In the genomic region with DNA sequence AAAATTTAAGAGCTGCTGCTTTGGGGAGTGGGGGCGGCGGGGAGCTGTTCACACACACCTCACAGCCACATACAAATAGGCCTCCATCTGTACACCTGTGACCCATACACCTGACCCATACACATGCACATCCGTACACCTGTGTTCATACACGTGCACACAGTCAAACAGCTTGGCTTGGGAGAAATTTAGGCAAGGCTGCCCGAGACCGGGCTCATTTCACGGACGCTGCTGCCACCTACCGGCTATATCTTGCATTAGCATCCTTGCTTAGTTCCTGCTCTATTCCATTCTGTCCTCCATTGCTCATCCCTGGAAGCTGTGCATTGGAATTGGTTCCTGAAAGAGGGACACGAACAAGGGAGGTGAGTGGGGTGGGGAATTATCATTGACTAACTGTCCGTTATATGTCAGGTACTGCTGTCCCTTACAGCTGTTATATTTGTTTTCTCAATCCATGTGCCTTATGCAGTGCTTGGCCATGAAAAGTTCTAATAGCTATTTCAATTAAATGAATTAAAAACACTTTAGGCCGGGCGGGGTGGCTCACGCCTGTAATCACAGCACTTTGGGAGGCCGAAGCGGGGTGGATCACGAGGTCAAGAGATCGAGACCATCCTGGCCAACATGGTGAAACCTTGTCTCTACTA, we compare ENCODE assay signal across 8 cellular contexts. TPM values are rescaled to one million over a fixed set of nuclear protein-coding genes. Genes with fewer than 3 reads are reported as not detected.
DNase-seq lines count a peak whose midpoint lies in the region; ATAC-seq and TF ChIP-seq lines count a peak whose summit lies in the region.

No MANE protein-coding gene starts in this region.

- no peaks in the 10 kb centered on the region for H3K36me3 ChIP-seq in A673 (ENCODE audit: insufficient read depth, low read length, poor library complexity, severe bottlenecking)

- ATAC-seq in GM18870 (IDR thresholded peaks at IDR 0.05; ENCODE audit: unreplicated experiment) = peak; percentile 45
- ATAC-seq in T-helper 17 cell = peak; percentile 87
- ATAC-seq in left ventricle myocardium superior = peak; percentile 80
- peak; percentile 88 for ATAC-seq in sciatic nerve
- no peak for ATAC-seq in HG02938 (IDR thresholded peaks at IDR 0.05; ENCODE audit: unreplicated experiment)

- H3K9me3 ChIP-seq in A673 (ENCODE audit: low read depth, low read length, poor library complexity, severe bottlenecking) (no peaks in the 10 kb centered on the region), T-helper 17 cell (ENCODE audit: control insufficient read depth, low read length, poor library complexity, severe bottlenecking) (no peaks in the 10 kb centered on the region)

- intact Hi-C loops in A673 (cut with micrococcal nuclease; ENCODE audit: unreplicated experiment) (loop anchor here (1.0 to 10.0 kb wide), 4 partner anchors 92 to 522 kb away; no protein-coding TSS in a partner anchor), left ventricle myocardium superior (cut with micrococcal nuclease) (no loop called here), sciatic nerve (cut with DNase I) (loop anchor here (5.0 kb wide), 1 partner anchor 90 kb away; no protein-coding TSS in a partner anchor)

- BruUV-seq in A673 (replicated peaks; lab: Mats Ljungman, UMichigan) = no TSS peak

- POLR2A ChIA-PET in A673 (lab: Charles Lee; ENCODE audit: low non-redundant PET) = interaction anchor here (0.7 kb wide), 1 partner anchor 248 kb away, joined by 3 read pairs; no protein-coding TSS in a partner anchor

- no peak overlapping the region for H3K27ac Mint-ChIP-seq in T-helper 17 cell

- peak; percentile 94 for TF ChIP-seq CTCF in A673 (conservative IDR thresholded peaks at IDR 0.05; ENCODE audit: low read depth, low read length)

- peaks cover 3% of the 10 kb centered on the region for H3K4me1 ChIP-seq in A673 (ENCODE audit: insufficient read depth, low read length, poor library complexity, severe bottlenecking)

- H3K27me3 ChIP-seq in A673 (replicated peaks; ENCODE audit: insufficient read depth, low read depth, low read length, poor library complexity) = no peaks in the 10 kb centered on the region

- H3K27ac ChIP-seq in A673 (ENCODE audit: low read depth, low read length, poor library complexity, severe bottlenecking) = no peak overlapping the region

- DNase-seq in A673 (ENCODE audit: low spot score) (peak; percentile 85), NCI-H146 treated with DMSO at 0.1 percent for 48 hours (lab: John Stamatoyannopoulos, UW; ENCODE audit: unreplicated experiment) (peak; percentile 59), T-helper 17 cell (peak; percentile 61 to 68 (median 63)), amniotic epithelial cell (ENCODE audit: low read depth) (peak; percentile 50), left ventricle myocardium superior (peak; percentile 75), sciatic nerve (ENCODE audit: low spot score) (peak; percentile 87)

- CTCF ChIA-PET in A673 (lab: Charles Lee) = interaction anchor here (0.5 to 3.7 kb wide), 21 partner anchors 8 to 1269 kb away, joined by 3 to 55 read pairs (median 4); partner anchors contain the start of gene TAF12

- H3K4me3 Mint-ChIP-seq in T-helper 17 cell = no peak overlapping the region

- peaks cover 6% of the 10 kb centered on the region for H3K4me1 Mint-ChIP-seq in T-helper 17 cell

- no peak overlapping the region for H3K4me3 ChIP-seq in A673 (ENCODE audit: low read depth, low read length, poor library complexity, severe bottlenecking)

- H3K36me3 Mint-ChIP-seq in T-helper 17 cell (ENCODE audit: low read depth) = no peaks in the 10 kb centered on the region

- H3K27me3 Mint-ChIP-seq in T-helper 17 cell = peaks cover 5% of the 10 kb centered on the region

RNA-seq across cellular contexts. Expression of gene EPB41, which starts 37.1 kb away (rescaled TPM):
- total RNA-seq in A673 (2021) = 337 TPM in 2 replicates
- 100 to 1,000 TPM; 193 to 221 TPM for total RNA-seq in T-helper 17 cell
- total RNA-seq in left ventricle myocardium superior = 24.9 TPM
- total RNA-seq in sciatic nerve = 49.3 TPM
